In the genomic region with DNA sequence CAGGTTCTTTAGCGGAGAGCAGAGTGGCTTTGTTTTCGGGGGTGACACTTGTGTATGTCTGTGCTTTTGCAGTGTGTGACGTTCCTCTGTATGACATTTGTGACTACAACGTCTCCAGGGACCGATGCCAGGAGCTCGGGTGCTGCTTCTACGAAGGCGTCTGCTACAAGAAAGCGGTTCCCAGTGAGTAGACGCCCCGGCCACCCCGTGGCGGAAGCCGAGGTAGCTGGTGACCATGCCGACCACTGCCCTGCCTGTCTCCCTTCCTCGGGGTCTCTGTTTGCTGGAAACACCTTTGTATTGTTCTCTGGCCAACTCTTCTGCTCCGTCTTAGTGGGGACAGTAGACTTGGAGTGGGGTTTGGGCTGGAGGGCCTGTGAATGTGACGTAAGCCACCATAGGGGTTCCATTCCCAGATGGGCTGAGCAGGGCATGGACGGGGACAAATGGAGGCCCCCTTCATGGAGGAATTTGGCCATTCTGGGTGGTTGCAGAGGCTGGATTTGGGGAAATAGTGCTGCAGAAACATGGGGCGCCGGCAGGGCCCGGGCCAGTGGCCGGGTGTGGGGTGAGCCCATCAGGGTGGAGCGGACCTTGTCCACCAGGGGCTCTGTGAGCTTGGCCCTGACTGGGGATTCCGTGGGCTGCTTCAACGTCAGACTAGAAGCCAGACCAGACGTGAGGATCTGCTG, we compare ENCODE assay signal across 21 cellular contexts. TPM values are rescaled to one million over a fixed set of nuclear protein-coding genes. Genes with fewer than 3 reads are reported as not detected.
DNase-seq lines count a peak whose midpoint lies in the region; ATAC-seq, FAIRE-seq and TF ChIP-seq lines count a peak whose summit lies in the region.
"Had no signal": no experiment of that assay in that cellular context is flagged by ENCODE, and none has a peak within 500 bp of the region (broad histone marks: within the 10 kb centered on the region; RNA-seq: fewer than 3 reads in every experiment).

No MANE protein-coding gene starts in this region.

- H2BK12ac ChIP-seq in H1 (ENCODE audit: low read depth, low read length): no peak overlapping the region

- ATAC-seq in HepG2 (0 out of 3 replicates have a peak, but pooled peaks have one; percentile 8), right lobe of liver (no peak), GM21526 (IDR thresholded peaks at IDR 0.05; ENCODE audit: low FRiP score, unreplicated experiment) (no peak)
- ATAC-seq: HCT116 had no signal

- H3K79me1 ChIP-seq in H1 (ENCODE audit: low read depth, low read length): no peaks in the 10 kb centered on the region

- H3K4ac ChIP-seq in H1 (replicated peaks; ENCODE audit: insufficient read length, low read depth, low read length): no peak overlapping the region

- no peak overlapping the region for H4K91ac ChIP-seq in H1 (replicated peaks; ENCODE audit: insufficient read length, low read length)

- no peaks in the 10 kb centered on the region for H3K27me3 Mint-ChIP-seq in osteocyte (ENCODE audit: unreplicated experiment)

- H4K20me1 ChIP-seq in HepG2 (ENCODE audit: insufficient read depth, low read length): no peaks in the 10 kb centered on the region
- H4K20me1 ChIP-seq in H1 (replicated peaks in 1 of 2; ENCODE audit: control insufficient read depth in 1 of 2, insufficient read depth in 2 of 2, low read length in 2 of 2): no peaks in the 10 kb centered on the region

- no peak overlapping the region for H2BK5ac ChIP-seq in H1 (ENCODE audit: low read depth, low read length)

- no peaks in the 10 kb centered on the region for H3K23me2 ChIP-seq in H1 (ENCODE audit: low read depth, low read length)

- peaks cover 5 to 27% of the 10 kb centered on the region in 2 experiments; a peak in 3 of 5 replicates for H3K27me3 ChIP-seq in HepG2 (ENCODE audit: control insufficient read depth in 1 of 2, insufficient read depth in 2 of 2, low read length in 2 of 2)
- H3K27me3 ChIP-seq in right lobe of liver: no peaks in the 10 kb centered on the region
- no peaks in the 10 kb centered on the region for H3K27me3 ChIP-seq in H1 (replicated peaks in 1 of 4; ENCODE audit: control insufficient read depth in 3 of 4, extremely low read depth in 1 of 4, insufficient read depth in 3 of 4, low read length in 3 of 4)
- peaks cover 29% of the 10 kb centered on the region for H3K27me3 ChIP-seq in MG63

- H2AFZ ChIP-seq in HepG2 (ENCODE audit: low read length) (no peak overlapping the region), H1 (ENCODE audit: low read length) (no peak overlapping the region)
- H2AFZ ChIP-seq: PC-9 had no signal

- H3K4me1 ChIP-seq in HepG2 (ENCODE audit: insufficient read depth, low read length): no peaks in the 10 kb centered on the region
- no peaks in the 10 kb centered on the region for H3K4me1 ChIP-seq in right lobe of liver
- no peaks in the 10 kb centered on the region; a peak in 2 of 7 replicates for H3K4me1 ChIP-seq in H1 (replicated peaks in 1 of 4; ENCODE audit: control insufficient read depth in 3 of 4, insufficient read depth in 4 of 4, low read length in 3 of 4)
- H3K4me1 ChIP-seq: SJSA1 had no signal

- FAIRE-seq in HepG2 (lab: Jason Lieb, UNC) (no peak), H1 (lab: Jason Lieb, UNC) (no peak)
- FAIRE-seq: HTR-8/SVneo had no signal

- DNase-seq in HepG2 (ENCODE audit: low spot score) (no peak), right lobe of liver (no peak), H1 (ENCODE audit: low read depth in 1 of 2, low spot score in 2 of 2) (peak in 1 of 2 experiments; percentile 38), osteocyte (ENCODE audit: extremely low spot score, unreplicated experiment) (peak; percentile 75), HT-29 (ENCODE audit: low spot score) (no peak), MG63 (no peak)
- DNase-seq: ACHN, AML-193, COR-L47, DMS153, NCI-H1105 treated with DMSO at 0.1 percent for 48 hours, NCI-H187 treated with DMSO at 0.1 percent for 48 hours, NCI-H2171, NCI-H82, PC-9 had no signal

- TF ChIP-seq RAD21 in HepG2 (CRISPR knock-in tag; IDR thresholded peaks at IDR 0.05): no peak
- TF ChIP-seq RAD21 in H1 (IDR thresholded peaks at IDR 0.05 in 1 of 2, conservative IDR thresholded peaks at IDR 0.05 in 1 of 2; ENCODE audit: low read depth in 2 of 2, low read length in 2 of 2): 0 out of 4 replicates have a peak, but pooled peaks of 1 of the 2 experiments have one; percentile 2

- no peaks in the 10 kb centered on the region for H3K4me1 Mint-ChIP-seq in osteocyte (ENCODE audit: unreplicated experiment)

- no peak overlapping the region for H3K56ac ChIP-seq in H1 (replicated peaks; ENCODE audit: insufficient read length, low read depth, low read length)

- H3K9ac ChIP-seq in HepG2 (ENCODE audit: insufficient read depth, low read depth, low read length) (no peak overlapping the region), H1 (replicated peaks in 1 of 4; ENCODE audit: extremely low read depth in 1 of 4, low read depth in 3 of 4, low read length in 3 of 4) (no peak overlapping the region)

- TF ChIP-seq POLR2A in HepG2 (IDR thresholded peaks at IDR 0.05; ENCODE audit: insufficient read depth in 1 of 2, low read depth in 2 of 2, low read length in 2 of 2) (no peak), right lobe of liver (IDR thresholded peaks at IDR 0.05) (no peak), H1 (IDR thresholded peaks at IDR 0.05; ENCODE audit: control extremely low read depth in 1 of 2, low read depth in 2 of 2, low read length in 2 of 2) (no peak)

- peaks cover 20% of the 10 kb centered on the region for H3K36me3 Mint-ChIP-seq in osteocyte (ENCODE audit: unreplicated experiment)

- no peak overlapping the region for H3K4me3 Mint-ChIP-seq in osteocyte (ENCODE audit: unreplicated experiment)

- in situ Hi-C loops in HepG2 (cut with HindIII; ENCODE audit: extremely low pct_ligation_motif_present, low pct_unique_long_range_greater_than_20kb): no loop called here

- no peaks in the 10 kb centered on the region for H3K36me3 ChIP-seq in HepG2 (replicated peaks in 1 of 2; ENCODE audit: control insufficient read depth in 1 of 2, insufficient read depth in 2 of 2, low read length in 2 of 2)
- no peaks in the 10 kb centered on the region for H3K36me3 ChIP-seq in right lobe of liver
- no peaks in the 10 kb centered on the region for H3K36me3 ChIP-seq in H1 (ENCODE audit: control insufficient read depth in 2 of 4, insufficient read depth in 4 of 4, low read length in 3 of 4)
- H3K36me3 ChIP-seq in MG63: no peaks in the 10 kb centered on the region
- H3K36me3 ChIP-seq: SJSA1 had no signal

- peaks cover 7% of the 10 kb centered on the region for H3K9me3 Mint-ChIP-seq in osteocyte (ENCODE audit: unreplicated experiment)

- H2BK15ac ChIP-seq in H1 (ENCODE audit: low read length): no peak overlapping the region

- intact Hi-C loops in HepG2 (cut with micrococcal nuclease; ENCODE audit: unreplicated experiment): no loop called here
- intact Hi-C loops in right lobe of liver (cut with DNase I): no loop called here

- no peak overlapping the region for H3K27ac Mint-ChIP-seq in osteocyte (ENCODE audit: unreplicated experiment)

- H3K4me2 ChIP-seq in HepG2 (ENCODE audit: low read depth, low read length) (no peak overlapping the region), H1 (ENCODE audit: insufficient read depth in 1 of 2, low read depth in 2 of 2, low read length in 2 of 2) (no peak overlapping the region)
- H3K4me2 ChIP-seq: PC-9 had no signal

- no peak overlapping the region for H2BK120ac ChIP-seq in H1 (replicated peaks; ENCODE audit: low read depth, low read length)

- peak overlapping the region; percentile 2; the same call in 1 of the 2 replicates for H4K8ac ChIP-seq in H1 (ENCODE audit: extremely low read depth, insufficient read depth, low read length)

- WGBS in HepG2 (ENCODE audit: low lambda C conversion rate): 52% methylated on average over 23 of the region's 27 CpGs
- 85% methylated on average over 13 of the region's 27 CpGs for WGBS in right lobe of liver (ENCODE audit: insufficient coverage, low coverage, low lambda C conversion rate, missing lambda C conversion rate)
- 90% methylated on average over 27 of the region's 27 CpGs; no CpG with 5 or more reads in 1 of the 2 experiments for WGBS in H1 (ENCODE audit: extremely low coverage in 1 of 2, insufficient coverage in 1 of 2, insufficient read length in 1 of 2, insufficient replicate concordance in 2 of 2, low coverage in 1 of 2, low lambda C conversion rate in 2 of 2, missing lambda C conversion rate in 1 of 2), 2 experiments

- no peak overlapping the region for H3K18ac ChIP-seq in H1 (ENCODE audit: extremely low read depth, low read length)

- no peak overlapping the region for H4K5ac ChIP-seq in H1 (ENCODE audit: insufficient read length, low read depth, low read length)

- H3K4me3 ChIP-seq in HepG2 (replicated peaks in 1 of 3; ENCODE audit: insufficient read depth in 1 of 3, low read depth in 2 of 3, low read length in 3 of 3) (no peak overlapping the region), right lobe of liver (no peak overlapping the region), H1 (ENCODE audit: extremely low read depth in 1 of 4, insufficient read depth in 2 of 4, low read depth in 3 of 4, low read length in 4 of 4) (no peak overlapping the region), MG63 (no peak overlapping the region)
- H3K4me3 ChIP-seq: PC-9, SJSA1 had no signal

- H3K27ac ChIP-seq in HepG2 (ENCODE audit: extremely low read length, insufficient read depth, low read length) (no peak overlapping the region), right lobe of liver (no peak overlapping the region), H1 (ENCODE audit: low read depth, low read length) (no peak overlapping the region)
- H3K27ac ChIP-seq: PC-9, SJSA1 had no signal

- POLR2A ChIA-PET in HepG2 (lab: Yijun Ruan, JAX) (no interaction called here), H1 (lab: Charles Lee; ENCODE audit: partially characterized antibody) (no interaction called here)

- H3K79me2 ChIP-seq in HepG2 (ENCODE audit: insufficient read depth, low read length) (no peaks in the 10 kb centered on the region), H1 (ENCODE audit: control insufficient read depth in 1 of 2, insufficient read depth in 2 of 2, low read length in 2 of 2) (no peaks in the 10 kb centered on the region)

- no peak overlapping the region for H2AK5ac ChIP-seq in H1 (ENCODE audit: low read depth, low read length)

- no TSS peak for BruUV-seq in HepG2 (replicated peaks; lab: Mats Ljungman, UMichigan)

- H3K9me3 ChIP-seq in HepG2 (ENCODE audit: low read length): no peaks in the 10 kb centered on the region
- H3K9me3 ChIP-seq in right lobe of liver: no peaks in the 10 kb centered on the region
- no peaks in the 10 kb centered on the region for H3K9me3 ChIP-seq in H1 (ENCODE audit: insufficient read depth in 2 of 2, low read depth in 1 of 2, low read length in 1 of 2)
- no peaks in the 10 kb centered on the region for H3K9me3 ChIP-seq in MG63
- H3K9me3 ChIP-seq: SJSA1 had no signal

- H3K14ac ChIP-seq in H1 (ENCODE audit: insufficient read length): no peak overlapping the region

- TF ChIP-seq EP300 in HepG2 (IDR thresholded peaks at IDR 0.05; ENCODE audit: low read depth in 2 of 2, low read length in 2 of 2) (no peak), HepG2 (CRISPR knock-in tag; IDR thresholded peaks at IDR 0.05; ENCODE audit: borderline replicate concordance) (no peak), H1 (IDR thresholded peaks at IDR 0.05; ENCODE audit: borderline replicate concordance in 1 of 2, low read depth in 2 of 2, low read length in 2 of 2) (no peak)

- CTCF ChIA-PET in HepG2 (lab: Yijun Ruan, JAX; ENCODE audit: low intra/inter-chr PET ratio, low total read pairs) (no interaction called here), H1 (lab: Charles Lee; ENCODE audit: partially characterized antibody) (interaction anchor here (1.1 to 2.2 kb wide), 4 partner anchors 11 to 76 kb away, joined by 3 to 9 read pairs (median 4); no protein-coding TSS in a partner anchor)

- H2BK20ac ChIP-seq in H1 (ENCODE audit: low read length): no peak overlapping the region

- no peak for TF ChIP-seq CTCF in HepG2 (CRISPR knock-in tag; IDR thresholded peaks at IDR 0.05)
- no peak for TF ChIP-seq CTCF in right lobe of liver (IDR thresholded peaks at IDR 0.05)
- no peak for TF ChIP-seq CTCF in H1 (IDR thresholded peaks at IDR 0.05; ENCODE audit: control extremely low read depth in 1 of 3, insufficient read depth in 1 of 3, low read depth in 1 of 3, low read length in 3 of 3)
- TF ChIP-seq CTCF in osteocyte (IDR thresholded peaks at IDR 0.05): no peak

- no peak overlapping the region for H3K23ac ChIP-seq in H1 (ENCODE audit: insufficient read length)

RNA-seq across cellular contexts. Expression of gene TEX29, which starts 7.8 kb away (rescaled TPM):
- total RNA-seq in HepG2 (2016; rRNA removed; fragmentation: Illumina TruSeq; extraction: Trizol) (0.22 TPM in 1 of 2 replicates, not detected in the other), right lobe of liver (under 1 TPM in 1 of 6 experiments, not detected in 5; 0.42 TPM), osteocyte (1.9 TPM in 1 of 2 replicates, not detected in the other)
- total RNA-seq in HepG2 (2016; cell fraction: cytosol; rRNA removed; fragmentation: Illumina TruSeq; extraction: Trizol; ENCODE audit: low read depth): 0.71 TPM in 1 of 2 replicates, not detected in the other
- total RNA-seq in HepG2 (2016; cell fraction: insoluble cytoplasmic fraction; rRNA removed; fragmentation: Illumina TruSeq; extraction: Trizol): not detected in 2 replicates
- not detected in 2 replicates for total RNA-seq in HepG2 (2016; cell fraction: membrane; rRNA removed; fragmentation: Illumina TruSeq; extraction: Trizol)
- 1.2 TPM in 1 of 2 replicates, not detected in the other for total RNA-seq in HepG2 (2016; cell fraction: nucleus; rRNA removed; fragmentation: Illumina TruSeq; extraction: Trizol)
- polyA plus RNA-seq in HepG2 (2011; rRNA removed) (0.12 and 0.34 TPM in 2 replicates), H1 (2011; rRNA removed) (0.08 and 0.16 TPM in 2 replicates)
- 0.10 and 0.12 TPM in 2 replicates for polyA plus RNA-seq in HepG2 (2011; cell fraction: cytosol; rRNA removed)
- 0.62 and 1.8 TPM in 2 replicates for polyA plus RNA-seq in HepG2 (2011; cell fraction: nucleus; rRNA removed)
- 0.40 and 1.1 TPM in 2 replicates for polyA plus RNA-seq in HepG2 (2012)
- 0.23 and 0.47 TPM in 2 replicates for polyA plus RNA-seq in HepG2 (2016; cell fraction: cytosol; fragmentation: Illumina TruSeq; extraction: Trizol; ENCODE audit: low read depth)
- not detected in 2 replicates for polyA plus RNA-seq in HepG2 (2016; cell fraction: insoluble cytoplasmic fraction; fragmentation: Illumina TruSeq; extraction: Trizol; ENCODE audit: low read depth)
- 0.26 TPM in 1 of 2 replicates, not detected in the other for polyA plus RNA-seq in HepG2 (2016; cell fraction: membrane; fragmentation: Illumina TruSeq; extraction: Trizol; ENCODE audit: low read depth)
- polyA plus RNA-seq in HepG2 (2016; cell fraction: nucleus; fragmentation: Illumina TruSeq; extraction: Trizol; ENCODE audit: insufficient read depth, low read depth): 0.83 and 1.0 TPM in 2 replicates
- not detected in 2 replicates for polyA minus RNA-seq in HepG2 (2011; rRNA and poly(A)+ RNA removed; ENCODE audit: low replicate concordance)
- polyA minus RNA-seq in HepG2 (2011; cell fraction: cytosol; rRNA and poly(A)+ RNA removed): not detected in 2 replicates
- polyA minus RNA-seq in HepG2 (2011; cell fraction: nucleus; rRNA and poly(A)+ RNA removed): not detected in 2 replicates
- total RNA-seq in H1 (2021; fragmentation: NEBNext Ultra II Directional; extraction: Animal tissue kit (Norgen Biotek cat#: 25700)): 1.1 TPM in 1 of 2 replicates, not detected in the other
- polyA plus RNA-seq in H1 (2011; cell fraction: cytosol; rRNA removed): 0.22 TPM
- polyA plus RNA-seq in H1 (2011; cell fraction: nucleus; rRNA removed): 0.63 TPM
- polyA plus RNA-seq in H1 (2012, experiment 1 of 2): 0.29 to 0.70 TPM in 2 of 4 replicates, not detected in the others
- polyA plus RNA-seq in H1 (2012, experiment 2 of 2): not detected
- polyA plus RNA-seq in H1 (2013, experiment 1 of 2): 0.16 TPM
- polyA plus RNA-seq in H1 (2013, experiment 2 of 2): 0.17 TPM
- polyA minus RNA-seq in H1 (2011; rRNA and poly(A)+ RNA removed): not detected in 2 replicates
- not detected for polyA minus RNA-seq in H1 (2011; cell fraction: cytosol; rRNA and poly(A)+ RNA removed)
- polyA minus RNA-seq in H1 (2011; cell fraction: nucleus; rRNA and poly(A)+ RNA removed): not detected
- total RNA-seq in HT-29 (2014; rRNA removed; shearing (Covaris generic)): not detected in 2 replicates
- not detected in 2 replicates for total RNA-seq in MG63 (2014; rRNA removed; shearing (Covaris generic); ENCODE audit: low replicate concordance)
- total RNA-seq: LHCN-M2, NCI-H460, PC-9 had no signal
